9 cellular contexts compared by ENCODE assay signal in genomic region chr7:29806131-29806792, GRCh38. TPM values are rescaled to one million over a fixed set of nuclear protein-coding genes. Genes with fewer than 3 reads are reported as not detected.
DNase-seq lines count a peak whose midpoint lies in the region; ATAC-seq, FAIRE-seq and TF ChIP-seq lines count a peak whose summit lies in the region.
"Had no signal": no experiment of that assay in that cellular context is flagged by ENCODE, and none has a peak within 500 bp of the region (broad histone marks: within the 10 kb centered on the region; RNA-seq: fewer than 3 reads in every experiment).

A gene with protein sequence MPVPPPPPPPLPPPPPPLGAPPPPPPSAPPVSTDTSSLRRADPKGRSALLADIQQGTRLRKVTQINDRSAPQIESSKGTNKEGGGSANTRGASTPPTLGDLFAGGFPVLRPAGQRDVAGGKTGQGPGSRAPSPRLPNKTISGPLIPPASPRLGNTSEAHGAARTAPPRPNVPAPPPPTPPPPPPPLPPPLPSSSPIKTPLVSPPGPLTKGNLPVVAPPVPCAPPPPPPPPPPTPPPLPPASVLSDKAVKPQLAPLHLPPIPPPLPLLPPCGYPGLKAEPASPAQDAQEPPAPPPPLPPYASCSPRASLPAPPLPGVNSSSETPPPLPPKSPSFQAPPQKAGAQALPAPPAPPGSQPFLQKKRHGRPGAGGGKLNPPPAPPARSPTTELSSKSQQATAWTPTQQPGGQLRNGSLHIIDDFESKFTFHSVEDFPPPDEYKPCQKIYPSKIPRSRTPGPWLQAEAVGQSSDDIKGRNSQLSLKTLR (plus strand): TSS chr7:29806508. CDS start chr7:29834725, 28,217 bp downstream.

- no peaks in the 10 kb centered on the region for H3K9me3 ChIP-seq in thymus (ENCODE audit: control insufficient read depth)

- peak; percentile 11 for DNase-seq in AG08395 (ENCODE audit: low spot score)
- peak; percentile 49 for DNase-seq in HuH-7 (ENCODE audit: low spot score)
- DNase-seq in cerebellum (ENCODE audit: low spot score), result peak; percentile 27
- no peak for DNase-seq in lower leg skin (ENCODE audit: low spot score in 2 of 2)
- DNase-seq in stimulated activated CD4-positive, alpha-beta T cell treated with anti-CD3 and anti-CD28 coated beads, Interleukin-2, amount 100 ng/mL, for 48 hours, result no peak
- DNase-seq in RCC 7860 (ENCODE audit: low spot score), result no peak

- H3K27me3 ChIP-seq in thymus (ENCODE audit: control insufficient read depth, insufficient read depth), result peaks cover 44% of the 10 kb centered on the region

- H3K27ac ChIP-seq in thymus (ENCODE audit: low read depth), result no peak within 1 kb of the TSS

- TF ChIP-seq POLR2A in lower leg skin (IDR thresholded peaks at IDR 0.05), result no peak

- no peak for TF ChIP-seq CTCF in lower leg skin (IDR thresholded peaks at IDR 0.05)

- WGBS in lower leg skin, 2 donors, result 9 to 10% methylated on average over 11 to 21 of the region's 77 CpGs
- WGBS in thymus, result 7% methylated on average over 77 of the region's 77 CpGs

- FAIRE-seq in RCC 7860 (lab: Jason Lieb, UNC), result no peak
- FAIRE-seq: GM18507 had no signal

- intact Hi-C loops in lower leg skin (cut with DNase I; ENCODE audit: low total_unique reads), result no loop called here

- H3K4me1 ChIP-seq in thymus (ENCODE audit: control insufficient read depth, insufficient read depth, low read length), result no peaks in the 10 kb centered on the region

- H3K36me3 ChIP-seq in thymus (ENCODE audit: control insufficient read depth, insufficient read depth), result no peaks in the 10 kb centered on the region

- H3K4me3 ChIP-seq in lower leg skin (ENCODE audit: low read depth, poor library complexity, severe bottlenecking) (peak within 1 kb of the TSS; percentile 26), thymus (ENCODE audit: low read length) (peak within 1 kb of the TSS; percentile 36)

- no peak for ATAC-seq in HG03354 (IDR thresholded peaks at IDR 0.05; ENCODE audit: poor library complexity, severe bottlenecking, unreplicated experiment)

RNA-seq across cellular contexts. Expression of the gene that starts here (rescaled TPM):
- total RNA-seq in cerebellum, result 2.4 TPM
- 1 to 10 TPM in 1 of 4 donors, under 1 TPM in 3; 0.23 to 1.2 (median 0.82) TPM for total RNA-seq in lower leg skin
- polyA plus RNA-seq in thymus, result 0.55 TPM

Comparison
In these comparisons a context has a peak if more than half of its experiments do, and no peak if none do; other contexts are left out.
1. DNase-seq: peak in AG08395 (single experiment), HuH-7 (single experiment) and cerebellum (single experiment); none in lower leg skin (0 of 2), stimulated activated CD4-positive, alpha-beta T cell treated with anti-CD3 and anti-CD28 coated beads, Interleukin-2, amount 100 ng/mL, for 48 hours (0 of 2) and RCC 7860 (single experiment).